In genomic region chr6:130029163-130029562, GRCh38 we compare ENCODE assay signal across 2 cellular contexts.
A peak's percentile ranks its signal among the peaks of the same experiment; 100 is the strongest.
TF ChIP-seq lines count a peak whose summit lies in the region.

No MANE protein-coding gene starts in this region.

TF ChIP-seq in HepG2, 621 proteins besides CTCF, POLR2A, EP300 and RAD21:
- TF ChIP-seq POLR2G (IDR thresholded peaks at IDR 0.05; ENCODE audit: low read depth, low read length) (no peak), MAFF (IDR thresholded peaks at IDR 0.05; ENCODE audit: low read depth, low read length) (peak; percentile 97), MAFK (conservative IDR thresholded peaks at IDR 0.05 in 1 of 2, IDR thresholded peaks at IDR 0.05 in 1 of 2; ENCODE audit: low read length in 2 of 2) (peak; percentile 97 to 98)

TF ChIP-seq in K562, 482 proteins besides CTCF, POLR2A, EP300 and RAD21:
- TF ChIP-seq ZNF583 (CRISPR knock-in tag; IDR thresholded peaks at IDR 0.05) = no peak
- no peak for TF ChIP-seq FOXP1 (CRISPR knock-in tag; IDR thresholded peaks at IDR 0.05)
- no peak for TF ChIP-seq CREB5 (CRISPR knock-in tag; IDR thresholded peaks at IDR 0.05)
- no peak for TF ChIP-seq ZNF395 (CRISPR knock-in tag; IDR thresholded peaks at IDR 0.05)
- peak; percentile 84 for TF ChIP-seq MAFF (IDR thresholded peaks at IDR 0.05; ENCODE audit: low read length)
- TF ChIP-seq NEUROD1 (IDR thresholded peaks at IDR 0.05; ENCODE audit: borderline replicate concordance, low read depth, low read length, partially characterized antibody) = no peak
- TF ChIP-seq ZFP91 (CRISPR knock-in tag; IDR thresholded peaks at IDR 0.05) = no peak
- TF ChIP-seq ZNF316 (IDR thresholded peaks at IDR 0.05) = peak; percentile 87
- TF ChIP-seq POLR2H (tag; IDR thresholded peaks at IDR 0.05; ENCODE audit: low read depth) = no peak
- TF ChIP-seq MAFK (IDR thresholded peaks at IDR 0.05; ENCODE audit: low read length) = peak; percentile 85
- TF ChIP-seq ZZZ3 (IDR thresholded peaks at IDR 0.05) = no peak
- no peak for TF ChIP-seq PTTG1 (tag; IDR thresholded peaks at IDR 0.05; ENCODE audit: low read depth)
- TF ChIP-seq C11orf30 (IDR thresholded peaks at IDR 0.05; ENCODE audit: low read depth) = peak; percentile 79
- peak; percentile 81 for TF ChIP-seq MAFG (tag; conservative IDR thresholded peaks at IDR 0.05)
TF ChIP-seq in K562: peak in this region for 5.
